ENCODE assay signal across 14 cellular contexts in the genomic region with DNA sequence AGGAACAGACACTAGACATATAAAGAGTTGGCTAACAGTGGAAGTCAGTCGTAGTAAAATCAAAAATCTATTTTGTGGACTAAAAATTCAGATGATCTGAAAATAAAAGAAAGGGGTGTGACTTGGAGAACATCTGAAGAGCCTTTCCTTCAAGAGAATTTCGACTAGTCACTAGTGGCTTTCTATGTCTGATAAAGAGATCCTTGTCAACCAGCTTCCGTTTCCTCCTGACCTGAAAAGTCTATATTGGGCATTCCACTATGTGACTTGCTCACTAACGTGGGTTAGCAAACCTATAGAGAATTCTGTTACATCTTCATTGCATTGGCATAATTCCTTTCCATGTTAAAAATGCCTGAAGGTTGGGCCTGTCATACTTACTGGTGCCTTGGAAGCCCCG.
"Had no signal": no experiment of that assay in that cellular context is flagged by ENCODE, and none has a peak within 500 bp of the region (broad histone marks: within the 10 kb centered on the region; RNA-seq: fewer than 3 reads in every experiment).

No MANE protein-coding gene starts in this region.

- H3K27me3 Mint-ChIP-seq: activated naive CD8-positive, alpha-beta T cell treated with anti-CD3 and anti-CD28 coated beads, Interleukin-2, amount 50 U/mL, for 24 hours; effector memory CD8-positive, alpha-beta T cell; naive thymus-derived CD8-positive, alpha-beta T cell had no signal

- H3K9me3 Mint-ChIP-seq: activated naive CD8-positive, alpha-beta T cell treated with anti-CD3 and anti-CD28 coated beads, Interleukin-2, amount 50 U/mL, for 24 hours; effector memory CD8-positive, alpha-beta T cell; naive thymus-derived CD8-positive, alpha-beta T cell had no signal

- DNase-seq: activated CD4-positive, alpha-beta T cell treated with anti-CD3 and anti-CD28 coated beads, Interleukin-2, amount 50 U/mL, for 1 hour; activated CD8-positive, alpha-beta memory T cell treated with anti-CD3 and anti-CD28 coated beads for 24 hours; activated naive CD4-positive, alpha-beta T cell; activated naive CD8-positive, alpha-beta T cell treated with anti-CD3 and anti-CD28 coated beads, Interleukin-2, amount 50 U/mL, for 24 hours; dermis blood vessel endothelial cell; effector memory CD8-positive, alpha-beta T cell; islet precursor cell; naive thymus-derived CD8-positive, alpha-beta T cell; pancreas; sigmoid colon; stimulated activated CD4-positive, alpha-beta T cell treated with anti-CD3 and anti-CD28 coated beads, Interleukin-2, amount 100 ng/mL, for 48 hours; stimulated activated naive CD4-positive, alpha-beta T cell; upper lobe of left lung had no signal

- H3K27me3 ChIP-seq: hepatocyte, pancreas, sigmoid colon, upper lobe of left lung had no signal

- H3K9me3 ChIP-seq: pancreas, sigmoid colon, upper lobe of left lung had no signal

- H3K4me3 Mint-ChIP-seq: activated naive CD8-positive, alpha-beta T cell treated with anti-CD3 and anti-CD28 coated beads, Interleukin-2, amount 50 U/mL, for 24 hours; effector memory CD8-positive, alpha-beta T cell; naive thymus-derived CD8-positive, alpha-beta T cell had no signal

- H3K4me3 ChIP-seq: hepatocyte, pancreas, sigmoid colon, upper lobe of left lung had no signal

- H3K27ac Mint-ChIP-seq: activated naive CD8-positive, alpha-beta T cell treated with anti-CD3 and anti-CD28 coated beads, Interleukin-2, amount 50 U/mL, for 24 hours; effector memory CD8-positive, alpha-beta T cell had no signal

- H3K27ac ChIP-seq: hepatocyte, pancreas, upper lobe of left lung had no signal
